11 cellular contexts compared by ENCODE assay signal in the genomic region with DNA sequence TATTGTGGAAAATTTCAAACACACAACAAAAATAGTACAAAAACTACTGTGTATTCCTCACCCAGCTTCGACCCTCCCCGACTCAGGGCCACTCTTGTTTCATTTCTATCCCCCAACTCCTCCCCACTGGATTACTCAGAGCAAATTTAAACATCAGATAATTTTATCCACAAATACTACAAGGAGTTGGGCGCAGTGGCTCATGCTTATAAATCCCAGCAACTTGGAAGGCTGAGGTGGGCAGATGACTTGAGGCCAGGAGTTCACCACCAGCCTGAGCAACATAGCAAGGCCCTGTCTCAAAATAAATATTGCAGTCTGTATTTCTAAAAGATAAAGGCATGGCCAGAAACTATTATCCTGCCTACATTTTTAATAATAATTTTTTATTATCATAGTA. TPM values are rescaled to one million over a fixed set of nuclear protein-coding genes. Genes with fewer than 3 reads are reported as not detected.
DNase-seq lines count a peak whose midpoint lies in the region; ATAC-seq and TF ChIP-seq lines count a peak whose summit lies in the region.
"Had no signal": no experiment of that assay in that cellular context is flagged by ENCODE, and none has a peak within 500 bp of the region (broad histone marks: within the 10 kb centered on the region; RNA-seq: fewer than 3 reads in every experiment).

No MANE protein-coding gene starts in this region.

- ATAC-seq in T-helper 17 cell (no peak), gastrocnemius medialis (no peak), GM18858 (IDR thresholded peaks at IDR 0.05; ENCODE audit: unreplicated experiment) (no peak), HG03565 (IDR thresholded peaks at IDR 0.05; ENCODE audit: unreplicated experiment) (no peak)

- H3K79me2 ChIP-seq in DOHH2 (ENCODE audit: control insufficient read depth, low read length), result no peaks in the 10 kb centered on the region
- H3K79me2 ChIP-seq in fibroblast of lung (ENCODE audit: control insufficient read depth, insufficient read depth, low read length), result no peaks in the 10 kb centered on the region

- peak overlapping the region; percentile 56 for H3K4me3 Mint-ChIP-seq in T-helper 17 cell
- H3K4me3 Mint-ChIP-seq: central memory CD8-positive, alpha-beta T cell; H9 had no signal

- peak overlapping the region; percentile 85 for H3K27ac Mint-ChIP-seq in T-helper 17 cell
- H3K27ac Mint-ChIP-seq: H9 had no signal

- H3K4me2 ChIP-seq in DOHH2 (ENCODE audit: low read length) (peak overlapping the region; percentile 62), fibroblast of lung (ENCODE audit: extremely low read depth, insufficient read depth, low read length) (no peak overlapping the region)

- H2AFZ ChIP-seq in fibroblast of lung (ENCODE audit: low read length), result peak overlapping the region; percentile 9

- H3K27me3 ChIP-seq in DOHH2 (ENCODE audit: control insufficient read depth, low read length) (no peaks in the 10 kb centered on the region), fibroblast of lung (ENCODE audit: control insufficient read depth, insufficient read depth, low read length) (peaks cover 3% of the 10 kb centered on the region), gastrocnemius medialis (no peaks in the 10 kb centered on the region)

- no peak for TF ChIP-seq CTCF in DOHH2 (IDR thresholded peaks at IDR 0.05; ENCODE audit: low read depth, low read length, poor library complexity, severe bottlenecking)
- TF ChIP-seq CTCF in fibroblast of lung (conservative IDR thresholded peaks at IDR 0.05 in 1 of 2, IDR thresholded peaks at IDR 0.05 in 1 of 2; ENCODE audit: low read depth in 1 of 2, low read length in 2 of 2), result no peak
- no peak for TF ChIP-seq CTCF in gastrocnemius medialis (IDR thresholded peaks at IDR 0.05 in 4 of 5, conservative IDR thresholded peaks at IDR 0.05 in 1 of 5)

- no peaks in the 10 kb centered on the region for H3K9me2 ChIP-seq in DOHH2 (replicated peaks; ENCODE audit: control insufficient read depth, low read length)

- peaks cover 9% of the 10 kb centered on the region for H3K27me3 Mint-ChIP-seq in T-helper 17 cell

- H3K36me3 ChIP-seq in DOHH2 (ENCODE audit: control insufficient read depth, low read length) (no peaks in the 10 kb centered on the region; the same call in 1 of the 2 replicates), fibroblast of lung (ENCODE audit: control insufficient read depth, insufficient read depth, low read length) (no peaks in the 10 kb centered on the region), gastrocnemius medialis (no peaks in the 10 kb centered on the region)

- H3K9me3 ChIP-seq in DOHH2 (ENCODE audit: control insufficient read depth, insufficient read depth, low read length) (no peaks in the 10 kb centered on the region), T-helper 17 cell (ENCODE audit: control insufficient read depth, low read length, poor library complexity, severe bottlenecking) (no peaks in the 10 kb centered on the region), fibroblast of lung (ENCODE audit: control insufficient read depth, insufficient read depth, low read depth, low read length) (no peaks in the 10 kb centered on the region), gastrocnemius medialis (peaks cover 0 to 3% (median 0%) of the 10 kb centered on the region in 3 donors)

- H4K20me1 ChIP-seq in DOHH2 (ENCODE audit: control insufficient read depth, insufficient read depth, low read depth, low read length), result no peaks in the 10 kb centered on the region
- no peaks in the 10 kb centered on the region for H4K20me1 ChIP-seq in fibroblast of lung (ENCODE audit: control insufficient read depth, extremely low read depth, insufficient read depth, low read length)

- H3K4me1 Mint-ChIP-seq in T-helper 17 cell, result peaks cover 23% of the 10 kb centered on the region

- peak overlapping the region; percentile 62 for H3K4me3 ChIP-seq in DOHH2 (ENCODE audit: low read length)
- peak overlapping the region in 1 of 4 experiments; percentile 11 for H3K4me3 ChIP-seq in fibroblast of lung (replicated peaks in 1 of 4; ENCODE audit: control extremely low read depth in 1 of 4, insufficient read depth in 1 of 4, low read depth in 3 of 4, low read length in 4 of 4)
- H3K4me3 ChIP-seq in gastrocnemius medialis, result no peak overlapping the region

- DNase-seq in T-helper 17 cell, result no peak
- peak in 1 of 2 donors; percentile 23 for DNase-seq in fibroblast of lung (ENCODE audit: low read depth in 2 of 2)
- no peak for DNase-seq in gastrocnemius medialis
- DNase-seq in NCI-H1092 treated with DMSO at 0.1 percent for 48 hours (lab: John Stamatoyannopoulos, UW), result no peak
- no peak for DNase-seq in NCI-H69 (lab: John Stamatoyannopoulos, UW)
- DNase-seq: activated CD8-positive, alpha-beta memory T cell treated with anti-CD3 and anti-CD28 coated beads, Interleukin-2, amount 50 U/mL, for 4 hours; H9 had no signal

- intact Hi-C loops in gastrocnemius medialis (cut with DNase I; ENCODE audit: low total_unique reads), result no loop called here

- peaks cover 74% of the 10 kb centered on the region for H3K4me1 ChIP-seq in DOHH2 (ENCODE audit: control insufficient read depth, low read length)
- peaks cover 12% of the 10 kb centered on the region for H3K4me1 ChIP-seq in fibroblast of lung (ENCODE audit: control insufficient read depth, extremely low read depth, insufficient read depth, low read length)
- peaks cover 0 to 24% of the 10 kb centered on the region in 2 donors for H3K4me1 ChIP-seq in gastrocnemius medialis

- in situ Hi-C loops in gastrocnemius medialis (cut with MboI; ENCODE audit: low sequenced_read_pairs in 4 of 4), result no loop called here

- H3K36me3 Mint-ChIP-seq in T-helper 17 cell (ENCODE audit: low read depth), result no peaks in the 10 kb centered on the region

- peaks cover 18% of the 10 kb centered on the region for H3F3A ChIP-seq in DOHH2 (ENCODE audit: control insufficient read depth, insufficient read depth)

- no peak for TF ChIP-seq POLR2A in gastrocnemius medialis (IDR thresholded peaks at IDR 0.05)

- no peak overlapping the region for H3K9ac ChIP-seq in fibroblast of lung (ENCODE audit: insufficient read depth, low read length)

- H3K27ac ChIP-seq in DOHH2 (ENCODE audit: low read depth, low read length), result peak overlapping the region; percentile 52
- peak overlapping the region; percentile 79 for H3K27ac ChIP-seq in fibroblast of lung (ENCODE audit: insufficient read depth, low read length)
- peak overlapping the region; percentile 72 to 82 (median 81) for H3K27ac ChIP-seq in gastrocnemius medialis

RNA-seq across cellular contexts. Expression of a gene that starts 39.9 kb away (rescaled TPM):
- 10 to 100 TPM in 1 of 2 donors, 1 to 10 TPM in 1; 3.2 to 11.5 TPM for total RNA-seq in T-helper 17 cell
- 15.4 and 19.2 TPM in 2 replicates for total RNA-seq in fibroblast of lung
- 18.9 and 103 TPM in 2 replicates for polyA plus RNA-seq in fibroblast of lung
- polyA plus RNA-seq in fibroblast of lung (2012), result 39.6 and 236 TPM in 2 replicates
- polyA minus RNA-seq in fibroblast of lung (ENCODE audit: low replicate concordance), result 79.7 and 528 TPM in 2 replicates
- 10 to 100 TPM; 14.5 to 35.5 (median 23.4) TPM for total RNA-seq in gastrocnemius medialis
